Comparison of ENCODE assay signal across 11 cellular contexts in the genomic region with DNA sequence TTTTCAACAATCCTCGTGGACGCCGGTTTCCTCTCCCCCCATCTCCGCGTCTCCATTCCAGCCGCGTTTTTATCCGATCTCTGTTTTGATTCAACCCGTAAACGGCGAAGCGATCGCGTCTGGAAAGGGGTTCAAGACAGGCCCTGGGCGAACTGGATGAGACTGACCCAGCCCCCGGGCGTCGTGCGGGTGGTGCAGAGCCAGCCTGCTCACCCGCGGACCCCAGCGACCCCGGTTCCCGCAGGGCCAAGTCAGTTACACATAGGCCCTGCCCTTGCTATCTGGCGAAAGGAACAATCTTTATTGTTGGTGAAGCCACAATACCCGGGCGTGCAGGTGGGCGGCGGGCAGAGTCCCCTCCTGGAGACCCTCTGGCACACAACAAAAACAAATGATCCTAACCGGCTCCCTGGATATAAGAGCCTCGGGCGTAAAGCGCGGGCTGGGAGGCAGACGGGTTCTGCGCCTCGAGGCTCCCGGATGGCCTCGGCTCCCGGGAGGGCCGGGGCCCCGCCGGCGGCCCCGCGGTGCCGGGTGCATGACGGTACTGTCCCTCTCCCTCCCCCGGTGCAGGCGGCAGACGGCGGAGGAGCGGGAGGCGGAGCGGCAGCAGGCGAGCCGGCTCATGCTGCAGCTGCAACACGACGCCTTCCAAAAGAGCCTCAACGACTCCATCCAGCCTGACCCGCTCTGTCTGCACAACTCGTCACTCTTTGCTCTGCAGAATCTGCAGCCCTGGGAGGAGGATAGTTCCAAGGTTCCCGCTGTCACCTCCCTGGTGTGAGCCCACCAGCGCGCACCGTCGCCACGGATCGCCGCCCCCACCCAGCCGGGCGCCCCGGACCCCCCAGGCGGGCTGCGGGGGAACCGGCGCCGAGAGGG. TPM values are rescaled to one million over a fixed set of nuclear protein-coding genes. Genes with fewer than 3 reads are reported as not detected.
A peak's percentile ranks its signal among the peaks of the same experiment; 100 is the strongest.
DNase-seq lines count a peak whose midpoint lies in the region; ATAC-seq lines count a peak whose summit lies in the region.
"Had no signal": no experiment of that assay in that cellular context is flagged by ENCODE, and none has a peak within 500 bp of the region (broad histone marks: within the 10 kb centered on the region; RNA-seq: fewer than 3 reads in every experiment).

No MANE protein-coding gene starts in this region.

- peak overlapping the region; percentile 2 for H3K4me3 ChIP-seq in rectal smooth muscle tissue (ENCODE audit: low read length)

- peaks cover 64% of the 10 kb centered on the region for H3K27me3 ChIP-seq in rectal smooth muscle tissue (ENCODE audit: control insufficient read depth, insufficient read depth, low read length)

- H3K4me1 Mint-ChIP-seq in activated CD4-positive, alpha-beta memory T cell treated with anti-CD3 and anti-CD28 coated beads for 36 hours (ENCODE audit: low read depth): peaks cover 27% of the 10 kb centered on the region

- H3K9me3 Mint-ChIP-seq in activated CD4-positive, alpha-beta memory T cell treated with anti-CD3 and anti-CD28 coated beads for 36 hours: no peaks in the 10 kb centered on the region

- H3K9ac ChIP-seq in rectal smooth muscle tissue (ENCODE audit: low read length): no peak overlapping the region

- ATAC-seq in esophagus mucosa: peak; percentile 26

- H3K27ac Mint-ChIP-seq in activated CD4-positive, alpha-beta memory T cell treated with anti-CD3 and anti-CD28 coated beads for 36 hours: no peak overlapping the region
- H3K27ac Mint-ChIP-seq: activated naive CD8-positive, alpha-beta T cell had no signal

- H3K36me3 Mint-ChIP-seq in activated CD4-positive, alpha-beta memory T cell treated with anti-CD3 and anti-CD28 coated beads for 36 hours: no peaks in the 10 kb centered on the region

- CTCF ChIA-PET in activated CD4-positive, alpha-beta memory T cell treated with anti-CD3 and anti-CD28 coated beads for 36 hours (lab: Charles Lee): no interaction called here

- H3K4me3 Mint-ChIP-seq in activated CD4-positive, alpha-beta memory T cell treated with anti-CD3 and anti-CD28 coated beads for 36 hours: no peak overlapping the region

- H3K27me3 Mint-ChIP-seq in activated CD4-positive, alpha-beta memory T cell treated with anti-CD3 and anti-CD28 coated beads for 36 hours: peaks cover 66% of the 10 kb centered on the region

- POLR2A ChIA-PET in activated CD4-positive, alpha-beta memory T cell treated with anti-CD3 and anti-CD28 coated beads for 36 hours (lab: Charles Lee): no interaction called here

- intact Hi-C loops in activated CD4-positive, alpha-beta memory T cell treated with anti-CD3 and anti-CD28 coated beads for 36 hours (cut with micrococcal nuclease): loop anchor here (5.0 kb wide), 1 partner anchor 1931 kb away; no protein-coding TSS in a partner anchor

- no peaks in the 10 kb centered on the region for H3K4me1 ChIP-seq in rectal smooth muscle tissue (ENCODE audit: control insufficient read depth, insufficient read depth, low read length)

- no peak overlapping the region for H3K27ac ChIP-seq in rectal smooth muscle tissue (ENCODE audit: low read depth, low read length)

- DNase-seq in NCI-H1694 treated with DMSO at 0.1 percent for 48 hours (lab: John Stamatoyannopoulos, UW): peak; percentile 27
- DNase-seq in NCI-H1694 (lab: John Stamatoyannopoulos, UW): no peak
- DNase-seq in NCI-H526 treated with DMSO at 0.1 percent for 48 hours (lab: John Stamatoyannopoulos, UW): peak; percentile 30
- DNase-seq in activated CD4-positive, alpha-beta memory T cell treated with anti-CD3 and anti-CD28 coated beads for 36 hours: no peak
- no peak for DNase-seq in dedifferentiated amniotic fluid mesenchymal stem cell (ENCODE audit: extremely low spot score)
- DNase-seq in activated CD4-positive, CD25-positive, alpha-beta regulatory T cell (lab: John Stamatoyannopoulos, UW): no peak
- DNase-seq: NCI-H524 treated with DMSO at 0.1 percent for 48 hours had no signal

- H3K36me3 ChIP-seq in rectal smooth muscle tissue (ENCODE audit: control insufficient read depth, insufficient read depth, low read length): no peaks in the 10 kb centered on the region

RNA-seq across cellular contexts. Expression of gene TLX3, which starts 2.0 kb away (rescaled TPM):
- not detected for total RNA-seq in esophagus mucosa
- not detected for total RNA-seq in activated CD4-positive, alpha-beta memory T cell treated with anti-CD3 and anti-CD28 coated beads for 36 hours
- total RNA-seq: lung microvascular endothelial cell had no signal

Comparison
In these comparisons a context has a peak if more than half of its experiments do, and no peak if none do; other contexts are left out.
1. DNase-seq: peak in NCI-H1694 treated with DMSO at 0.1 percent for 48 hours (single experiment) and NCI-H526 treated with DMSO at 0.1 percent for 48 hours (single experiment); none in NCI-H1694 (single experiment), activated CD4-positive, alpha-beta memory T cell treated with anti-CD3 and anti-CD28 coated beads for 36 hours (single experiment), dedifferentiated amniotic fluid mesenchymal stem cell (single experiment) and activated CD4-positive, CD25-positive, alpha-beta regulatory T cell (0 of 4).